1 cellular context compared by ENCODE assay signal in genomic region chr16:4795181-4795827, GRCh38.
TF ChIP-seq lines count a peak whose summit lies in the region.

A gene with protein sequence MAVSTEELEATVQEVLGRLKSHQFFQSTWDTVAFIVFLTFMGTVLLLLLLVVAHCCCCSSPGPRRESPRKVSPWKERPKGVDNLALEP (plus strand): TSS chr16:4795369. CDS start chr16:4795735, 366 bp downstream.

TF ChIP-seq in HEK293, 187 proteins besides CTCF, POLR2A, EP300 and RAD21 (continued from another document and continues in another):
- no peak for TF ChIP-seq REST (tag by site-specific recombination; IDR thresholded peaks at IDR 0.05)
- no peak for TF ChIP-seq ZNF302 (tag by site-specific recombination; IDR thresholded peaks at IDR 0.05; ENCODE audit: low read depth)
- no peak for TF ChIP-seq ZBTB1 (tag by site-specific recombination; IDR thresholded peaks at IDR 0.05)
- no peak for TF ChIP-seq SETDB1 (IDR thresholded peaks at IDR 0.05; ENCODE audit: insufficient read length, low read length)
- TF ChIP-seq MEIS1 (CRISPR knock-in tag; IDR thresholded peaks at IDR 0.05; ENCODE audit: borderline replicate concordance) = no peak
- TF ChIP-seq ZFHX2 (tag by site-specific recombination; conservative IDR thresholded peaks at IDR 0.05) = peak; percentile 54
- no peak for TF ChIP-seq ZNF530 (tag by site-specific recombination; IDR thresholded peaks at IDR 0.05; ENCODE audit: low read depth)
- TF ChIP-seq, protein P1, sequence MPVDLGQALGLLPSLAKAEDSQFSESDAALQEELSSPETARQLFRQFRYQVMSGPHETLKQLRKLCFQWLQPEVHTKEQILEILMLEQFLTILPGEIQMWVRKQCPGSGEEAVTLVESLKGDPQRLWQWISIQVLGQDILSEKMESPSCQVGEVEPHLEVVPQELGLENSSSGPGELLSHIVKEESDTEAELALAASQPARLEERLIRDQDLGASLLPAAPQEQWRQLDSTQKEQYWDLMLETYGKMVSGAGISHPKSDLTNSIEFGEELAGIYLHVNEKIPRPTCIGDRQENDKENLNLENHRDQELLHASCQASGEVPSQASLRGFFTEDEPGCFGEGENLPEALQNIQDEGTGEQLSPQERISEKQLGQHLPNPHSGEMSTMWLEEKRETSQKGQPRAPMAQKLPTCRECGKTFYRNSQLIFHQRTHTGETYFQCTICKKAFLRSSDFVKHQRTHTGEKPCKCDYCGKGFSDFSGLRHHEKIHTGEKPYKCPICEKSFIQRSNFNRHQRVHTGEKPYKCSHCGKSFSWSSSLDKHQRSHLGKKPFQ (tag by site-specific recombination; IDR thresholded peaks at IDR 0.05) = no peak
- TF ChIP-seq ZNF626 (tag by site-specific recombination; IDR thresholded peaks at IDR 0.05) = no peak
- no peak for TF ChIP-seq ZBTB8A (tag by site-specific recombination; IDR thresholded peaks at IDR 0.05)
- no peak for TF ChIP-seq ZNF561 (tag by site-specific recombination; IDR thresholded peaks at IDR 0.05; ENCODE audit: borderline replicate concordance)
- TF ChIP-seq ZNF658 (tag by site-specific recombination; IDR thresholded peaks at IDR 0.05) = no peak
- TF ChIP-seq ZNF324 (tag by site-specific recombination; IDR thresholded peaks at IDR 0.05) = no peak
- no peak for TF ChIP-seq ZNF585B (tag by site-specific recombination; IDR thresholded peaks at IDR 0.05)
- no peak for TF ChIP-seq ZNF837 (tag by site-specific recombination; IDR thresholded peaks at IDR 0.05)
- no peak for TF ChIP-seq ZNF292 (tag by site-specific recombination; IDR thresholded peaks at IDR 0.05; ENCODE audit: borderline replicate concordance, low read depth)
- TF ChIP-seq ZNF521 (tag by site-specific recombination; IDR thresholded peaks at IDR 0.05) = no peak
- TF ChIP-seq ZNF423 (tag by site-specific recombination; IDR thresholded peaks at IDR 0.05) = no peak
- TF ChIP-seq ZNF280D (tag by site-specific recombination; IDR thresholded peaks at IDR 0.05) = no peak
- no peak for TF ChIP-seq ZNF239 (tag by site-specific recombination; IDR thresholded peaks at IDR 0.05)
- TF ChIP-seq ZNF660 (tag by site-specific recombination; IDR thresholded peaks at IDR 0.05) = no peak
- TF ChIP-seq ZNF37A (tag by site-specific recombination; IDR thresholded peaks at IDR 0.05) = no peak
- no peak for TF ChIP-seq ZNF214 (tag by site-specific recombination; IDR thresholded peaks at IDR 0.05; ENCODE audit: borderline replicate concordance)
- no peak for TF ChIP-seq GFI1B (tag by site-specific recombination; IDR thresholded peaks at IDR 0.05)
- TF ChIP-seq ZNF571 (tag by site-specific recombination; IDR thresholded peaks at IDR 0.05) = no peak
- peak; percentile 74 for TF ChIP-seq ZNF692 (tag by site-specific recombination; IDR thresholded peaks at IDR 0.05)
- no peak for TF ChIP-seq ZNF596 (tag by site-specific recombination; IDR thresholded peaks at IDR 0.05)
- TF ChIP-seq ZNF639 (tag by site-specific recombination; IDR thresholded peaks at IDR 0.05) = no peak
- TF ChIP-seq KLF1 (tag by site-specific recombination; IDR thresholded peaks at IDR 0.05) = peak; percentile 35; the same call in 1 of the 2 replicates
- TF ChIP-seq, protein P2, sequence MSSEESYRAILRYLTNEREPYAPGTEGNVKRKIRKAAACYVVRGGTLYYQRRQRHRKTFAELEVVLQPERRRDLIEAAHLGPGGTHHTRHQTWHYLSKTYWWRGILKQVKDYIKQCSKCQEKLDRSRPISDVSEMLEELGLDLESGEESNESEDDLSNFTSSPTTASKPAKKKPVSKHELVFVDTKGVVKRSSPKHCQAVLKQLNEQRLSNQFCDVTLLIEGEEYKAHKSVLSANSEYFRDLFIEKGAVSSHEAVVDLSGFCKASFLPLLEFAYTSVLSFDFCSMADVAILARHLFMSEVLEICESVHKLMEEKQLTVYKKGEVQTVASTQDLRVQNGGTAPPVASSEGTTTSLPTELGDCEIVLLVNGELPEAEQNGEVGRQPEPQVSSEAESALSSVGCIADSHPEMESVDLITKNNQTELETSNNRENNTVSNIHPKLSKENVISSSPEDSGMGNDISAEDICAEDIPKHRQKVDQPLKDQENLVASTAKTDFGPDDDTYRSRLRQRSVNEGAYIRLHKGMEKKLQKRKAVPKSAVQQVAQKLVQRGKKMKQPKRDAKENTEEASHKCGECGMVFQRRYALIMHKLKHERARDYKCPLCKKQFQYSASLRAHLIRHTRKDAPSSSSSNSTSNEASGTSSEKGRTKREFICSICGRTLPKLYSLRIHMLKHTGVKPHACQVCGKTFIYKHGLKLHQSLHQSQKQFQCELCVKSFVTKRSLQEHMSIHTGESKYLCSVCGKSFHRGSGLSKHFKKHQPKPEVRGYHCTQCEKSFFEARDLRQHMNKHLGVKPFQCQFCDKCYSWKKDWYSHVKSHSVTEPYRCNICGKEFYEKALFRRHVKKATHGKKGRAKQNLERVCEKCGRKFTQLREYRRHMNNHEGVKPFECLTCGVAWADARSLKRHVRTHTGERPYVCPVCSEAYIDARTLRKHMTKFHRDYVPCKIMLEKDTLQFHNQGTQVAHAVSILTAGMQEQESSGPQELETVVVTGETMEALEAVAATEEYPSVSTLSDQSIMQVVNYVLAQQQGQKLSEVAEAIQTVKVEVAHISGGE (tag by site-specific recombination; conservative IDR thresholded peaks at IDR 0.05; ENCODE audit: low read depth) = no peak
- TF ChIP-seq ZNF549 (tag by site-specific recombination; IDR thresholded peaks at IDR 0.05) = no peak
- TF ChIP-seq ZNF621 (tag by site-specific recombination; IDR thresholded peaks at IDR 0.05) = no peak
- peak; percentile 63 for TF ChIP-seq ZIC2 (tag by site-specific recombination; IDR thresholded peaks at IDR 0.05)
- TF ChIP-seq, protein P3, sequence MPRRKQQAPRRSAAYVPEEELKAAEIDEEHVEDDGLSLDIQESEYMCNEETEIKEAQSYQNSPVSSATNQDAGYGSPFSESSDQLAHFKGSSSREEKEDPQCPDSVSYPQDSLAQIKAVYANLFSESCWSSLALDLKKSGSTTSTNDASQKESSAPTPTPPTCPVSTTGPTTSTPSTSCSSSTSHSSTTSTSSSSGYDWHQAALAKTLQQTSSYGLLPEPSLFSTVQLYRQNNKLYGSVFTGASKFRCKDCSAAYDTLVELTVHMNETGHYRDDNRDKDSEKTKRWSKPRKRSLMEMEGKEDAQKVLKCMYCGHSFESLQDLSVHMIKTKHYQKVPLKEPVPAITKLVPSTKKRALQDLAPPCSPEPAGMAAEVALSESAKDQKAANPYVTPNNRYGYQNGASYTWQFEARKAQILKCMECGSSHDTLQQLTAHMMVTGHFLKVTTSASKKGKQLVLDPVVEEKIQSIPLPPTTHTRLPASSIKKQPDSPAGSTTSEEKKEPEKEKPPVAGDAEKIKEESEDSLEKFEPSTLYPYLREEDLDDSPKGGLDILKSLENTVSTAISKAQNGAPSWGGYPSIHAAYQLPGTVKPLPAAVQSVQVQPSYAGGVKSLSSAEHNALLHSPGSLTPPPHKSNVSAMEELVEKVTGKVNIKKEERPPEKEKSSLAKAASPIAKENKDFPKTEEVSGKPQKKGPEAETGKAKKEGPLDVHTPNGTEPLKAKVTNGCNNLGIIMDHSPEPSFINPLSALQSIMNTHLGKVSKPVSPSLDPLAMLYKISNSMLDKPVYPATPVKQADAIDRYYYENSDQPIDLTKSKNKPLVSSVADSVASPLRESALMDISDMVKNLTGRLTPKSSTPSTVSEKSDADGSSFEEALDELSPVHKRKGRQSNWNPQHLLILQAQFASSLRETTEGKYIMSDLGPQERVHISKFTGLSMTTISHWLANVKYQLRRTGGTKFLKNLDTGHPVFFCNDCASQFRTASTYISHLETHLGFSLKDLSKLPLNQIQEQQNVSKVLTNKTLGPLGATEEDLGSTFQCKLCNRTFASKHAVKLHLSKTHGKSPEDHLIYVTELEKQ (tag by site-specific recombination; IDR thresholded peaks at IDR 0.05; ENCODE audit: borderline replicate concordance) = no peak
- TF ChIP-seq ZNF114 (tag by site-specific recombination; IDR thresholded peaks at IDR 0.05) = no peak
- TF ChIP-seq ZSCAN23 (tag by site-specific recombination; IDR thresholded peaks at IDR 0.05) = no peak
- TF ChIP-seq KLF16 (tag by site-specific recombination; IDR thresholded peaks at IDR 0.05) = no peak
- TF ChIP-seq HIC1 (tag by site-specific recombination; IDR thresholded peaks at IDR 0.05) = no peak
- TF ChIP-seq ZFP69B (tag by site-specific recombination; IDR thresholded peaks at IDR 0.05) = peak; percentile 35; the same call in 1 of the 2 replicates
- no peak for TF ChIP-seq ZNF350 (tag by site-specific recombination; IDR thresholded peaks at IDR 0.05)
- TF ChIP-seq GLI2 (tag by site-specific recombination; IDR thresholded peaks at IDR 0.05; ENCODE audit: borderline replicate concordance, low read depth) = no peak
- TF ChIP-seq ZNF133 (tag by site-specific recombination; IDR thresholded peaks at IDR 0.05) = no peak
